9 cellular contexts compared by ENCODE assay signal in the genomic region with DNA sequence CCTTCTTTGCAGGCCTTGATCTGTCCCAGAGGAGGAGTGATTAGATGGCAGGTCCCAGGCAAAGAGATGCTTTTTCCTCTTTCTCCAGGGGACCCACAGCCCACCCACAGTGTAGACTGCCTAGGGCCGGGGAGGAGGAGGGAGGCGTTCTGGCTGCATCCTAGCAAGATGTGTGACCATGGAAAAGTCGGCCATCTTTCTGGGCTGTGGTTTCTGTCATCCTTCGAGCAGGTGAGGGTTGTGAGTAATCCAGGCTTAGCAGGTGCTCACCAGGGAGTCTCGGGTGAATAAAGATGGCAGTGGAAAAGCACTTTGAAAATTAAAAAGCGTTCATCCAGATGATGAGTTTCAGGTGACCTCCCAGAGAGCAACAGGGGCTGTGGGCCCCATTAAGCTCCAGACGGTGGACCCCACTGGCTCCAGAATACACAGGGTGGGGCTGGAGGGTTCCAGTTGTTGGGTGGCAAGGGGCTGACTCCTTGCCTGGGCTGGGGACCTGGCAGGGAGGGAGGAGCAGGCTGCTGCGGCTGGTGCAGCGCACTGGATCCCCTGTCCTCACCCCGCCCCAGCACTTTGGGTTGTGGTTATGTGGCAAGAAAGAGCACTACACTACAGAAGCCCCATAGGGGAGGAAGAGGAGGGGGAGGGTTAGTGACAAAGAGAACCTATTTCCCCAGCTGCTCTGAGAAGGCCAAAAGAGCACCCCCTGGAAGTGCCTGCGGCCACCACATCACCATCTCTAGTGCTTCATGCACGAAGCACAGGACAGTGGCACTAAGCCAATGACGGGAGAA. TPM values are rescaled to one million over a fixed set of nuclear protein-coding genes. Genes with fewer than 3 reads are reported as not detected.
DNase-seq lines count a peak whose midpoint lies in the region; ATAC-seq, FAIRE-seq and TF ChIP-seq lines count a peak whose summit lies in the region.
"Had no signal": no experiment of that assay in that cellular context is flagged by ENCODE, and none has a peak within 500 bp of the region (broad histone marks: within the 10 kb centered on the region; RNA-seq: fewer than 3 reads in every experiment).

No MANE protein-coding gene starts in this region.

- H3K4me2 ChIP-seq in HepG2 (ENCODE audit: low read depth, low read length), result no peak overlapping the region

- peak overlapping the region; percentile 31 to 42 for H3K27ac ChIP-seq in liver (ENCODE audit: low read depth in 1 of 2, low read length in 2 of 2)
- H3K27ac ChIP-seq in HepG2 (ENCODE audit: extremely low read length, insufficient read depth, low read length), result no peak overlapping the region
- H3K27ac ChIP-seq in left ventricle myocardium inferior (replicated peaks), result peak overlapping the region; percentile 68

- intact Hi-C loops in HepG2 (cut with micrococcal nuclease; ENCODE audit: unreplicated experiment) (no loop called here), left ventricle myocardium inferior (cut with micrococcal nuclease) (no loop called here)

- no TSS peak for BruUV-seq in HepG2 (replicated peaks; lab: Mats Ljungman, UMichigan)

- no peaks in the 10 kb centered on the region for H3K9me3 ChIP-seq in liver (ENCODE audit: control insufficient read depth in 4 of 4, low read length in 3 of 4)
- H3K9me3 ChIP-seq in HepG2 (ENCODE audit: low read length), result no peaks in the 10 kb centered on the region
- no peaks in the 10 kb centered on the region for H3K9me3 ChIP-seq in left ventricle myocardium inferior (replicated peaks)

- no peak overlapping the region for H3K9ac ChIP-seq in liver (ENCODE audit: low read depth in 1 of 2, low read length in 2 of 2)
- no peak overlapping the region for H3K9ac ChIP-seq in HepG2 (ENCODE audit: insufficient read depth, low read depth, low read length)

- H2AFZ ChIP-seq in HepG2 (ENCODE audit: low read length), result no peak overlapping the region

- no peaks in the 10 kb centered on the region for H3K79me2 ChIP-seq in HepG2 (ENCODE audit: insufficient read depth, low read length)

- in situ Hi-C loops in HepG2 (cut with HindIII; ENCODE audit: extremely low pct_ligation_motif_present, low pct_unique_long_range_greater_than_20kb), result no loop called here

- H3K4me3 ChIP-seq in liver (ENCODE audit: low read depth in 1 of 3, low read length in 3 of 3) (no peak overlapping the region), HepG2 (replicated peaks in 1 of 3; ENCODE audit: insufficient read depth in 1 of 3, low read depth in 2 of 3, low read length in 3 of 3) (no peak overlapping the region), left ventricle myocardium inferior (no peak overlapping the region), foreskin fibroblast (ENCODE audit: low read depth in 1 of 2, low read length in 2 of 2) (no peak overlapping the region)

- POLR2A ChIA-PET in HepG2 (lab: Yijun Ruan, JAX), result no interaction called here

- no peak for TF ChIP-seq RAD21 in liver (IDR thresholded peaks at IDR 0.05)
- TF ChIP-seq RAD21 in HepG2 (CRISPR knock-in tag; IDR thresholded peaks at IDR 0.05), result no peak

- H4K20me1 ChIP-seq in HepG2 (ENCODE audit: insufficient read depth, low read length), result no peaks in the 10 kb centered on the region

- no peak for TF ChIP-seq POLR2A in HepG2 (IDR thresholded peaks at IDR 0.05; ENCODE audit: insufficient read depth in 1 of 2, low read depth in 2 of 2, low read length in 2 of 2)

- TF ChIP-seq EP300 in HepG2 (IDR thresholded peaks at IDR 0.05; ENCODE audit: low read depth in 2 of 2, low read length in 2 of 2), result no peak
- no peak for TF ChIP-seq EP300 in HepG2 (CRISPR knock-in tag; IDR thresholded peaks at IDR 0.05; ENCODE audit: borderline replicate concordance)

- TF ChIP-seq CTCF in liver (IDR thresholded peaks at IDR 0.05; ENCODE audit: low read depth, low read length, missing input control) (no peak), HepG2 (CRISPR knock-in tag; IDR thresholded peaks at IDR 0.05) (no peak), left ventricle myocardium inferior (IDR thresholded peaks at IDR 0.05; ENCODE audit: borderline replicate concordance) (no peak), foreskin fibroblast (IDR thresholded peaks at IDR 0.05; ENCODE audit: low read depth, low read length) (no peak)

- ATAC-seq in HepG2 (no peak), HG03521 (IDR thresholded peaks at IDR 0.05; ENCODE audit: unreplicated experiment) (peak; percentile 36)

- H3K4me1 ChIP-seq in liver (ENCODE audit: control insufficient read depth in 4 of 4, insufficient read depth in 4 of 4, low read length in 3 of 4), result peaks cover 0 to 6% (median 0%) of the 10 kb centered on the region in 4 donors
- peaks cover 12% of the 10 kb centered on the region for H3K4me1 ChIP-seq in HepG2 (ENCODE audit: insufficient read depth, low read length)
- peaks cover 29% of the 10 kb centered on the region for H3K4me1 ChIP-seq in left ventricle myocardium inferior

- no peak for DNase-seq in HepG2 (ENCODE audit: low spot score)
- peak; percentile 39 for DNase-seq in activated CD4-positive, alpha-beta T cell treated with anti-CD3 and anti-CD28 coated beads for 1 hour
- DNase-seq in left ventricle myocardium inferior, result no peak
- no peak for DNase-seq in AG08396 (ENCODE audit: low spot score)
- DNase-seq in foreskin fibroblast, result no peak
- no peak for DNase-seq in Ammon's horn (ENCODE audit: low spot score)

- 73% methylated on average over 13 of the region's 13 CpGs for WGBS in liver
- 89% methylated on average over 6 of the region's 13 CpGs for WGBS in HepG2 (ENCODE audit: low lambda C conversion rate)

- H3K27me3 ChIP-seq in liver (ENCODE audit: control insufficient read depth in 4 of 4, insufficient read depth in 4 of 4, low read length in 3 of 4) (peaks cover 0 to 5% (median 0%) of the 10 kb centered on the region in 4 donors), HepG2 (ENCODE audit: control insufficient read depth in 1 of 2, insufficient read depth in 2 of 2, low read length in 2 of 2) (no peaks in the 10 kb centered on the region), left ventricle myocardium inferior (ENCODE audit: low read depth) (no peaks in the 10 kb centered on the region)

- CTCF ChIA-PET in HepG2 (lab: Yijun Ruan, JAX; ENCODE audit: low intra/inter-chr PET ratio, low total read pairs), result no interaction called here

- no peak for FAIRE-seq in HepG2 (lab: Jason Lieb, UNC)
- FAIRE-seq: astrocyte had no signal

- H3K36me3 ChIP-seq in liver (ENCODE audit: control insufficient read depth in 4 of 4, insufficient read depth in 3 of 4, low read depth in 1 of 4, low read length in 3 of 4) (no peaks in the 10 kb centered on the region), HepG2 (replicated peaks in 1 of 2; ENCODE audit: control insufficient read depth in 1 of 2, insufficient read depth in 2 of 2, low read length in 2 of 2) (no peaks in the 10 kb centered on the region), left ventricle myocardium inferior (no peaks in the 10 kb centered on the region)

TF ChIP-seq in liver, 16 proteins besides CTCF, POLR2A, EP300 and RAD21 (continues in another document):
- TF ChIP-seq EGR1 (IDR thresholded peaks at IDR 0.05; ENCODE audit: low read depth in 2 of 2), result no peak

TF ChIP-seq in HepG2, 621 proteins besides CTCF, POLR2A, EP300 and RAD21 (continues in another document):
- TF ChIP-seq ZEB1 (IDR thresholded peaks at IDR 0.05; ENCODE audit: insufficient replicate concordance, low read depth), result no peak
- no peak for TF ChIP-seq ZNF337 (CRISPR knock-in tag; IDR thresholded peaks at IDR 0.05; ENCODE audit: borderline replicate concordance, low read depth)
- no peak for TF ChIP-seq MBNL3 (CRISPR knock-in tag; conservative IDR thresholded peaks at IDR 0.05)
- TF ChIP-seq ZNF780A (CRISPR knock-in tag; IDR thresholded peaks at IDR 0.05), result no peak
- no peak for TF ChIP-seq HNF4G (IDR thresholded peaks at IDR 0.05; ENCODE audit: borderline replicate concordance, low read depth, low read length)
- no peak for TF ChIP-seq HNF4G (CRISPR knock-in tag; IDR thresholded peaks at IDR 0.05; ENCODE audit: borderline replicate concordance, low read depth)

RNA-seq across cellular contexts. Expression of a gene that starts 23.7 kb away (rescaled TPM):
- total RNA-seq in liver (1 to 10 TPM; 1.6 to 4.7 TPM), HepG2 (2016; rRNA removed; fragmentation: Illumina TruSeq; extraction: Trizol) (1.3 and 1.5 TPM in 2 replicates), left ventricle myocardium inferior (2.2 TPM)
- polyA plus RNA-seq in liver (1 to 10 TPM in 1 of 2 donors, under 1 TPM in 1; 0.35 to 1.3 TPM), HepG2 (2011; rRNA removed) (2.6 and 3.2 TPM in 2 replicates)
- 0.35 and 1.0 TPM in 2 replicates for total RNA-seq in HepG2 (2016; cell fraction: cytosol; rRNA removed; fragmentation: Illumina TruSeq; extraction: Trizol; ENCODE audit: low read depth)
- total RNA-seq in HepG2 (2016; cell fraction: insoluble cytoplasmic fraction; rRNA removed; fragmentation: Illumina TruSeq; extraction: Trizol), result 1.3 and 1.4 TPM in 2 replicates
- 1.5 and 2.0 TPM in 2 replicates for total RNA-seq in HepG2 (2016; cell fraction: membrane; rRNA removed; fragmentation: Illumina TruSeq; extraction: Trizol)
- 1.0 and 1.5 TPM in 2 replicates for total RNA-seq in HepG2 (2016; cell fraction: nucleus; rRNA removed; fragmentation: Illumina TruSeq; extraction: Trizol)
- 2.6 and 2.7 TPM in 2 replicates for polyA plus RNA-seq in HepG2 (2011; cell fraction: cytosol; rRNA removed)
- 2.5 and 2.8 TPM in 2 replicates for polyA plus RNA-seq in HepG2 (2011; cell fraction: nucleus; rRNA removed)
- polyA plus RNA-seq in HepG2 (2012), result 3.9 and 4.2 TPM in 2 replicates
- 0.44 and 0.53 TPM in 2 replicates for polyA plus RNA-seq in HepG2 (2016; cell fraction: cytosol; fragmentation: Illumina TruSeq; extraction: Trizol; ENCODE audit: low read depth)
- polyA plus RNA-seq in HepG2 (2016; cell fraction: insoluble cytoplasmic fraction; fragmentation: Illumina TruSeq; extraction: Trizol; ENCODE audit: low read depth), result 1.6 and 1.9 TPM in 2 replicates
- 1.7 and 2.0 TPM in 2 replicates for polyA plus RNA-seq in HepG2 (2016; cell fraction: membrane; fragmentation: Illumina TruSeq; extraction: Trizol; ENCODE audit: low read depth)
- 1.9 and 2.0 TPM in 2 replicates for polyA plus RNA-seq in HepG2 (2016; cell fraction: nucleus; fragmentation: Illumina TruSeq; extraction: Trizol; ENCODE audit: insufficient read depth, low read depth)
- polyA minus RNA-seq in HepG2 (2011; rRNA and poly(A)+ RNA removed; ENCODE audit: low replicate concordance), result 10.0 and 60.2 TPM in 2 replicates
- polyA minus RNA-seq in HepG2 (2011; cell fraction: cytosol; rRNA and poly(A)+ RNA removed), result 3.6 and 4.7 TPM in 2 replicates
- 1.4 and 1.6 TPM in 2 replicates for polyA minus RNA-seq in HepG2 (2011; cell fraction: nucleus; rRNA and poly(A)+ RNA removed)
